ENCODE assay signal across 23 cellular contexts in genomic region chr14:73476451-73476905, GRCh38. TPM values are rescaled to one million over a fixed set of nuclear protein-coding genes. Genes with fewer than 3 reads are reported as not detected.
DNase-seq lines count a peak whose midpoint lies in the region; ATAC-seq and TF ChIP-seq lines count a peak whose summit lies in the region.
"Had no signal": no experiment of that assay in that cellular context is flagged by ENCODE, and none has a peak within 500 bp of the region (broad histone marks: within the 10 kb centered on the region; RNA-seq: fewer than 3 reads in every experiment).

No MANE protein-coding gene starts in this region.

- peaks cover 2% of the 10 kb centered on the region; the same call in 1 of the 2 replicates for H3K4me1 ChIP-seq in DND-41 (ENCODE audit: insufficient read depth, low read length)
- H3K4me1 ChIP-seq in osteoblast (ENCODE audit: insufficient read depth, low read length), result peaks cover 15% of the 10 kb centered on the region
- H3K4me1 ChIP-seq: lower lobe of right lung, prostate gland had no signal

- no peaks in the 10 kb centered on the region for H3K36me3 Mint-ChIP-seq in endothelial cell (ENCODE audit: low read depth, unreplicated experiment)
- H3K36me3 Mint-ChIP-seq: CD4-positive, CD25-positive, alpha-beta regulatory T cell; naive B cell had no signal

- no peak for ATAC-seq in DND-41 (ENCODE audit: insufficient read depth, low read depth)
- ATAC-seq: lower lobe of right lung, Right ventricle myocardium inferior had no signal

- TF ChIP-seq CTCF in DND-41 (IDR thresholded peaks at IDR 0.05; ENCODE audit: borderline replicate concordance, extremely low read depth, low read length, poor library complexity, severe bottlenecking) (no peak), endothelial cell (IDR thresholded peaks at IDR 0.05; ENCODE audit: unreplicated experiment) (no peak), osteoblast (IDR thresholded peaks at IDR 0.05; ENCODE audit: extremely low read depth, low read depth, low read length) (no peak)

- H3K27ac Mint-ChIP-seq in endothelial cell (ENCODE audit: unreplicated experiment), result peak overlapping the region; percentile 64
- H3K27ac Mint-ChIP-seq: CD4-positive, CD25-positive, alpha-beta regulatory T cell had no signal

- H3K9ac ChIP-seq in DND-41 (ENCODE audit: low read depth, low read length), result no peak overlapping the region

- 0 out of 2 replicates have a peak overlapping the region, but pooled peaks have one; percentile 1 for H2AFZ ChIP-seq in DND-41 (ENCODE audit: low read depth, low read length)
- H2AFZ ChIP-seq in osteoblast (ENCODE audit: low read length), result peak overlapping the region; percentile 89

- no peaks in the 10 kb centered on the region for H4K20me1 ChIP-seq in DND-41 (ENCODE audit: insufficient read depth, low read length)
- H4K20me1 ChIP-seq in osteoblast (ENCODE audit: insufficient read depth, low read length), result no peaks in the 10 kb centered on the region

- no peak overlapping the region for H3K4me2 ChIP-seq in DND-41 (ENCODE audit: insufficient read depth, low read length)
- H3K4me2 ChIP-seq in osteoblast (ENCODE audit: insufficient read depth, low read length), result peak overlapping the region; percentile 16

- H3K4me1 Mint-ChIP-seq in endothelial cell (ENCODE audit: unreplicated experiment), result peaks cover 9% of the 10 kb centered on the region

- no peak overlapping the region for H3K4me3 ChIP-seq in DND-41 (ENCODE audit: low read depth in 1 of 2, low read length in 2 of 2)
- no peak overlapping the region for H3K4me3 ChIP-seq in osteoblast (ENCODE audit: insufficient read depth, low read length)
- H3K4me3 ChIP-seq: lower lobe of right lung, prostate gland had no signal

- H3K4me3 Mint-ChIP-seq in endothelial cell (ENCODE audit: unreplicated experiment), result no peak overlapping the region
- H3K4me3 Mint-ChIP-seq: CD4-positive, CD25-positive, alpha-beta regulatory T cell; naive B cell had no signal

- no peaks in the 10 kb centered on the region for H3K9me3 Mint-ChIP-seq in endothelial cell (ENCODE audit: unreplicated experiment)
- H3K9me3 Mint-ChIP-seq: CD4-positive, CD25-positive, alpha-beta regulatory T cell; naive B cell had no signal

- intact Hi-C loops in posterior cingulate gyrus (cut with DNase I), result no loop called here

- H3K79me2 ChIP-seq in DND-41 (ENCODE audit: insufficient read depth, low read length) (no peaks in the 10 kb centered on the region), osteoblast (ENCODE audit: insufficient read depth, low read length) (no peaks in the 10 kb centered on the region)

- DNase-seq in DND-41 (no peak), RPMI7951 (ENCODE audit: low read depth) (peak; percentile 55), endothelial cell (ENCODE audit: low spot score) (no peak), osteoblast (ENCODE audit: insufficient read length, low spot score, missing footprints) (peak; percentile 83), posterior cingulate gyrus (no peak), NCI-H128 (lab: John Stamatoyannopoulos, UW; ENCODE audit: unreplicated experiment) (no peak), KG1 (lab: John Stamatoyannopoulos, UW) (no peak)
- DNase-seq in activated CD4-positive, CD25-positive, alpha-beta regulatory T cell treated with anti-CD3 and anti-CD28 coated beads, Interleukin-2, amount 50 U/mL, for 72 hours, result no peak
- DNase-seq: activated CD4-positive, alpha-beta T cell treated with anti-CD3 and anti-CD28 coated beads, Interleukin-2, amount 50 U/mL, for 4 hours; activated T-cell treated with anti-CD3 and anti-CD28 coated beads for 4 hours; CD4-positive, CD25-positive, alpha-beta regulatory T cell; central memory CD4-positive, alpha-beta T cell; DMS53; effector CD4-positive, alpha-beta T cell; Karpas-422; lower lobe of right lung; naive B cell; NCI-H1092; NCI-H2081; NCI-H524 treated with DMSO at 0.1 percent for 48 hours had no signal

- H3K27me3 Mint-ChIP-seq in endothelial cell (ENCODE audit: unreplicated experiment), result peaks cover 5% of the 10 kb centered on the region
- H3K27me3 Mint-ChIP-seq: naive B cell had no signal

- H3K36me3 ChIP-seq in DND-41 (ENCODE audit: insufficient read depth, low read length), result no peaks in the 10 kb centered on the region
- H3K36me3 ChIP-seq in osteoblast (ENCODE audit: insufficient read depth, low read length), result no peaks in the 10 kb centered on the region
- H3K36me3 ChIP-seq: lower lobe of right lung, prostate gland had no signal

- H3K27ac ChIP-seq in DND-41 (ENCODE audit: low read length) (no peak overlapping the region), osteoblast (ENCODE audit: low read depth, low read length) (peak overlapping the region; percentile 52)
- H3K27ac ChIP-seq: lower lobe of right lung, prostate gland, VCaP had no signal

- H3K27me3 ChIP-seq in DND-41 (ENCODE audit: insufficient read depth, low read length, poor library complexity) (no peaks in the 10 kb centered on the region), osteoblast (ENCODE audit: insufficient read depth, low read length) (no peaks in the 10 kb centered on the region)

- H3K9me3 ChIP-seq in DND-41 (ENCODE audit: insufficient read depth, low read length, severe bottlenecking) (no peaks in the 10 kb centered on the region), osteoblast (ENCODE audit: low read depth, low read length) (no peaks in the 10 kb centered on the region)
- H3K9me3 ChIP-seq: lower lobe of right lung, prostate gland had no signal

RNA-seq across cellular contexts. Expression of gene RIOX1, which starts 14.3 kb away (rescaled TPM):
- total RNA-seq in RPMI7951 (2014; rRNA removed; shearing (Covaris generic)), result 7.7 and 9.3 TPM in 2 replicates
- total RNA-seq in endothelial cell (ENCODE audit: unreplicated experiment) (15.4 TPM), osteoblast (19.2 and 21.7 TPM in 2 replicates)

RNA-seq across cellular contexts. Expression of gene NUMB, which starts 18.1 kb away (rescaled TPM):
- 17.1 and 17.8 TPM in 2 replicates for total RNA-seq in RPMI7951 (2014; rRNA removed; shearing (Covaris generic))
- total RNA-seq in endothelial cell (ENCODE audit: unreplicated experiment), result 218 TPM
- 52.5 and 55.7 TPM in 2 replicates for total RNA-seq in osteoblast

Comparison
In these comparisons a context has a peak if more than half of its experiments do, and no peak if none do; other contexts are left out.
1. DNase-seq: peak in RPMI7951 (single experiment) and osteoblast (single experiment); none in DND-41 (single experiment), endothelial cell (single experiment), posterior cingulate gyrus (0 of 10), NCI-H128 (single experiment), activated CD4-positive, CD25-positive, alpha-beta regulatory T cell treated with anti-CD3 and anti-CD28 coated beads, Interleukin-2, amount 50 U/mL, for 72 hours (single experiment) and KG1 (single experiment).